In the genomic region with DNA sequence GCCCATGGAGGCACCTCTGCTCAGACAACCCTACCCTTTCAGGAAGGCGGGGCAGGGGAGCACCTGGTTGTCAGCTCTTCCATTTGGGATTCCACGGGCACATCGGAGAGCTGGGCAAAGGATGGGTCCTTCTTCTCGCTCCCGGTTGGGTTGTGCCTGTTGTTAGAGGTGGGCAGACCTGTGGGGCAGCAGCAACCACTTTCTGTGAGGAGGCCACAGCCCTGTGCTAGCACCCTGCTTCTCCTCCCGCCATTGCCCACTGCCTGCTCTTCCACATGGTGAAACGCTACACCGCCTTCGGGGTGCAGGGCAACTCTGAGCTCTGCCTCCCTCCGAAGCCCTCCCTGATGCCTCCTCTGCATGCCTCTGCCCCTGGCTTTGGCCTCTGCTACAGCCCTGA, we compare ENCODE assay signal across 18 cellular contexts. TPM values are rescaled to one million over a fixed set of nuclear protein-coding genes. Genes with fewer than 3 reads are reported as not detected.
DNase-seq lines count a peak whose midpoint lies in the region; ATAC-seq and TF ChIP-seq lines count a peak whose summit lies in the region.
"Had no signal": no experiment of that assay in that cellular context is flagged by ENCODE, and none has a peak within 500 bp of the region (broad histone marks: within the 10 kb centered on the region; RNA-seq: fewer than 3 reads in every experiment).

No MANE protein-coding gene starts in this region.

- no peaks in the 10 kb centered on the region for H3K9me3 Mint-ChIP-seq in chondrocyte (ENCODE audit: low read depth)
- no peaks in the 10 kb centered on the region for H3K9me3 Mint-ChIP-seq in type B pancreatic cell
- H3K9me3 Mint-ChIP-seq: H9 had no signal

- H3K9ac ChIP-seq in neuronal stem cell (ENCODE audit: low read depth, low read length, poor library complexity) = no peak overlapping the region

- no peak overlapping the region for H3K4ac ChIP-seq in neuronal stem cell (ENCODE audit: low read length)

- intact Hi-C loops in left ventricle myocardium inferior (cut with micrococcal nuclease) (no loop called here), heart right ventricle (cut with DNase I) (no loop called here)

- peak; percentile 2 for DNase-seq in left ventricle myocardium inferior
- no peak for DNase-seq in heart right ventricle
- peak; percentile 63 for DNase-seq in chondrocyte (ENCODE audit: low spot score)
- no peak for DNase-seq in neuronal stem cell (ENCODE audit: low spot score)
- DNase-seq in type B pancreatic cell (ENCODE audit: extremely low spot score, unreplicated experiment) = peak; percentile 42
- no peak for DNase-seq in T-helper 9 cell
- DNase-seq in GM19240 (ENCODE audit: insufficient read length, low spot score) = no peak
- DNase-seq: ACHN, AML-193, H9, NCI-H1105 treated with DMSO at 0.1 percent for 48 hours, NCI-H187, NCI-H226, NCI-H69, SHP77 treated with DMSO at 0.1 percent for 48 hours had no signal

- H3K23ac ChIP-seq in neuronal stem cell (ENCODE audit: low read depth, low read length, poor library complexity) = no peak overlapping the region

- H4K8ac ChIP-seq in neuronal stem cell (ENCODE audit: low read depth, low read length) = no peak overlapping the region

- peaks cover 23% of the 10 kb centered on the region for H3K4me1 ChIP-seq in left ventricle myocardium inferior
- H3K4me1 ChIP-seq in heart right ventricle = peaks cover 0 to 21% (median 8%) of the 10 kb centered on the region in 9 donors
- peaks cover 0 to 1% of the 10 kb centered on the region in 2 donors for H3K4me1 ChIP-seq in neuronal stem cell (ENCODE audit: control insufficient read depth in 2 of 2, insufficient read depth in 1 of 2, low read depth in 1 of 2, low read length in 2 of 2)
- H3K4me1 ChIP-seq: Caco-2 had no signal

- 92 to 94% methylated on average over 10 of the region's 10 CpGs for WGBS in heart right ventricle, 2 donors
- no CpG with 5 or more reads among the region's 10 CpGs for WGBS in neuronal stem cell (ENCODE audit: extremely low coverage in 2 of 2, insufficient read length in 2 of 2, insufficient replicate concordance in 1 of 2), 2 donors

- H2BK120ac ChIP-seq in neuronal stem cell (ENCODE audit: low read depth, low read length) = no peak overlapping the region

- no peak overlapping the region for H4K91ac ChIP-seq in neuronal stem cell (ENCODE audit: low read depth, low read length, poor library complexity)

- H3K36me3 ChIP-seq in left ventricle myocardium inferior (no peaks in the 10 kb centered on the region), heart right ventricle (no peaks in the 10 kb centered on the region), neuronal stem cell (replicated peaks in 1 of 2; ENCODE audit: control insufficient read depth in 2 of 2, insufficient read depth in 2 of 2, low read length in 2 of 2) (peaks cover 0 to 2% of the 10 kb centered on the region in 2 donors)

- H2BK15ac ChIP-seq in neuronal stem cell (ENCODE audit: low read length) = no peak overlapping the region

- no peak overlapping the region for H2BK12ac ChIP-seq in neuronal stem cell (ENCODE audit: low read length)

- H3K9me3 ChIP-seq in left ventricle myocardium inferior (replicated peaks) (no peaks in the 10 kb centered on the region), heart right ventricle (no peaks in the 10 kb centered on the region), neuronal stem cell (replicated peaks in 1 of 2; ENCODE audit: control insufficient read depth in 2 of 2, insufficient read depth in 1 of 2, low read depth in 1 of 2, low read length in 2 of 2) (no peaks in the 10 kb centered on the region)
- H3K9me3 ChIP-seq: Caco-2 had no signal

- peaks cover 26% of the 10 kb centered on the region for H3K27me3 Mint-ChIP-seq in chondrocyte (ENCODE audit: low read depth)
- H3K27me3 Mint-ChIP-seq in type B pancreatic cell = peaks cover 7% of the 10 kb centered on the region

- TF ChIP-seq CTCF in left ventricle myocardium inferior (IDR thresholded peaks at IDR 0.05; ENCODE audit: borderline replicate concordance) (no peak), heart right ventricle (IDR thresholded peaks at IDR 0.05) (no peak), chondrocyte (IDR thresholded peaks at IDR 0.05) (no peak), type B pancreatic cell (conservative IDR thresholded peaks at IDR 0.05) (no peak)

- no peaks in the 10 kb centered on the region for H3K79me1 ChIP-seq in neuronal stem cell (ENCODE audit: low read depth, low read length)

- ATAC-seq in heart right ventricle (no peak), GM18498 (IDR thresholded peaks at IDR 0.05; ENCODE audit: unreplicated experiment) (no peak)

- H3K4me1 Mint-ChIP-seq in chondrocyte (ENCODE audit: low read depth) (no peaks in the 10 kb centered on the region), type B pancreatic cell (ENCODE audit: unreplicated experiment) (no peaks in the 10 kb centered on the region)
- H3K4me1 Mint-ChIP-seq: H9 had no signal

- H3K4me2 ChIP-seq in neuronal stem cell (ENCODE audit: insufficient read depth, low read length, poor library complexity, severe bottlenecking) = no peak overlapping the region

- H3K36me3 Mint-ChIP-seq in chondrocyte (ENCODE audit: low read depth) (no peaks in the 10 kb centered on the region), type B pancreatic cell (no peaks in the 10 kb centered on the region)

- no peak overlapping the region for H3K4me3 ChIP-seq in left ventricle myocardium inferior
- H3K4me3 ChIP-seq in heart right ventricle = no peak overlapping the region
- no peak overlapping the region for H3K4me3 ChIP-seq in neuronal stem cell (ENCODE audit: low read length in 2 of 2)

- no peak overlapping the region for H2AFZ ChIP-seq in neuronal stem cell (ENCODE audit: low read length)

- no peak overlapping the region for H3K14ac ChIP-seq in neuronal stem cell (ENCODE audit: low read length)

- H2AK5ac ChIP-seq in neuronal stem cell (ENCODE audit: low read depth, low read length) = no peak overlapping the region

- H3K4me3 Mint-ChIP-seq in chondrocyte (ENCODE audit: unreplicated experiment) (no peak overlapping the region), type B pancreatic cell (no peak overlapping the region)
- H3K4me3 Mint-ChIP-seq: H9 had no signal

- H3K27ac ChIP-seq in left ventricle myocardium inferior (replicated peaks) (no peak overlapping the region), heart right ventricle (no peak overlapping the region), neuronal stem cell (replicated peaks; ENCODE audit: low read length) (no peak overlapping the region)
- H3K27ac ChIP-seq: HL-60 had no signal

- no peak overlapping the region for H2BK5ac ChIP-seq in neuronal stem cell (ENCODE audit: low read length)

- H3K27ac Mint-ChIP-seq in chondrocyte (ENCODE audit: unreplicated experiment) (no peak overlapping the region), type B pancreatic cell (no peak overlapping the region)

- H3K27me3 ChIP-seq in left ventricle myocardium inferior (ENCODE audit: low read depth) = no peaks in the 10 kb centered on the region
- no peaks in the 10 kb centered on the region for H3K27me3 ChIP-seq in heart right ventricle
- peaks cover 0 to 57% (median 0%) of the 10 kb centered on the region in 3 experiments for H3K27me3 ChIP-seq in neuronal stem cell (ENCODE audit: control insufficient read depth in 3 of 3, insufficient read depth in 3 of 3, low read depth in 1 of 3, low read length in 3 of 3)

- H3K18ac ChIP-seq in neuronal stem cell (ENCODE audit: low read length) = peak overlapping the region; percentile 61

RNA-seq across cellular contexts. Expression of gene HHATL, which starts 7.0 kb away (rescaled TPM):
- total RNA-seq in left ventricle myocardium inferior = 552 TPM
- total RNA-seq in heart right ventricle = 100 to 1,000 TPM; 390 to 998 (median 624) TPM
- polyA plus RNA-seq in heart right ventricle = 1,000 to 10,000 TPM in 1 of 2 donors, 100 to 1,000 TPM in 1; 332 to 2,035 TPM
- not detected in 3 replicates for total RNA-seq in chondrocyte
- not detected for polyA plus RNA-seq in neuronal stem cell (2013, experiment 1 of 2)
- not detected for polyA plus RNA-seq in neuronal stem cell (2013, experiment 2 of 2)
- total RNA-seq in type B pancreatic cell (ENCODE audit: low replicate concordance) = not detected in 2 replicates
- total RNA-seq: Caco-2 had no signal

RNA-seq across cellular contexts. Expression of gene KLHL40, which starts 24.3 kb away (rescaled TPM):
- total RNA-seq in left ventricle myocardium inferior (0.22 TPM), heart right ventricle (1 to 10 TPM in 3 of 10 donors, under 1 TPM in 7; 0.26 to 1.6 (median 0.85) TPM), chondrocyte (not detected in 3 replicates), type B pancreatic cell (ENCODE audit: low replicate concordance) (0.12 TPM in 1 of 2 replicates, not detected in the other)
- polyA plus RNA-seq in heart right ventricle = 1 to 10 TPM in 1 of 2 donors, under 1 TPM in 1; 0.51 to 8.3 TPM
- polyA plus RNA-seq in neuronal stem cell (2013, experiment 1 of 2) = not detected
- polyA plus RNA-seq in neuronal stem cell (2013, experiment 2 of 2) = not detected
- total RNA-seq: Caco-2, H9 had no signal

RNA-seq across cellular contexts. Expression of gene ZBTB47, which starts 56.1 kb away (rescaled TPM):
- total RNA-seq in left ventricle myocardium inferior (118 TPM), heart right ventricle (100 to 1,000 TPM in 9 of 10 donors, 10 to 100 TPM in 1; 86.7 to 145 (median 112) TPM), chondrocyte (38.8 to 44.4 TPM (median 40.0 TPM) in 3 replicates), type B pancreatic cell (ENCODE audit: low replicate concordance) (8.1 and 9.0 TPM in 2 replicates)
- 10 to 100 TPM; 52.2 to 68.9 TPM for polyA plus RNA-seq in heart right ventricle
- polyA plus RNA-seq in neuronal stem cell (2013, experiment 1 of 2) = 2.7 TPM
- polyA plus RNA-seq in neuronal stem cell (2013, experiment 2 of 2) = 2.8 TPM

Comparison
In these comparisons a context has a peak if more than half of its experiments do, and no peak if none do; other contexts are left out.
1. DNase-seq: peak in left ventricle myocardium inferior (single experiment), chondrocyte (single experiment) and type B pancreatic cell (single experiment); none in heart right ventricle (0 of 2), neuronal stem cell (single experiment), T-helper 9 cell (single experiment) and GM19240 (single experiment).
2. RNA of gene HHATL, which starts 7.0 kb away (total RNA-seq): 390 to 998 TPM in heart right ventricle and 552 TPM in left ventricle myocardium inferior (single experiment); not detected in chondrocyte and not detected in type B pancreatic cell; every median in the first group is over 100 times any median in the second.